In the genomic region with DNA sequence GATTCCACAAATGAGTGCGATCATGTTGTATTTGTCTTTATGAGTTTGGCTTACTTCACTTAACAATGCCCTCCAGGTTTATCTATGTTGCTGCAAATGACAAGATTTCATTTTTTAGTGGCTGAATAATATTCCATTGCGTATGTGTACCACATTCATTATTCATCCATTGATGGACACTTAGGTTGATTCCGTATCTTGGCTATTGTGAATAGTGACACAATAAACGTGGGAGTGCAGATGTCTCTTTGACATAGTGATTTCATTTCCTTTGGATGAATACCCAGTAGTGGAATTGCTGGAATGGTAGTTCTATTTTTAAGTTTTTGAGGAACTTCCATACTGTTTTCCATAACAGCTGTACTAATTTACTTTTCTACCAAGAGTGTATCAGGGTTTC, we compare ENCODE assay signal across 22 cellular contexts. TPM values are rescaled to one million over a fixed set of nuclear protein-coding genes. Genes with fewer than 3 reads are reported as not detected.
"Had no signal": no experiment of that assay in that cellular context is flagged by ENCODE, and none has a peak within 500 bp of the region (broad histone marks: within the 10 kb centered on the region; RNA-seq: fewer than 3 reads in every experiment).

No MANE protein-coding gene starts in this region.

- H3K4me3 ChIP-seq: hepatocyte, left ventricle myocardium inferior, psoas muscle, right atrium auricular region, thyroid gland, upper lobe of right lung had no signal

- ATAC-seq: activated CD4-positive, alpha-beta T cell treated with anti-CD3 and anti-CD28 coated beads for 36 hours; esophagus mucosa; natural killer cell; psoas muscle; stimulated activated naive CD8-positive, alpha-beta T cell treated with anti-CD3 and anti-CD28 coated beads, Interleukin-15, Interleukin-2, amounts not matched to agents 100 U/mL and 50 U/mL, for 24 hours; upper lobe of right lung had no signal

- DNase-seq: activated B cell treated with CpG ODN at 0.5 μM for 24 hours; activated CD4-positive, alpha-beta memory T cell treated with anti-CD3 and anti-CD28 coated beads for 36 hours; activated CD4-positive, alpha-beta T cell treated with anti-CD3 and anti-CD28 coated beads for 36 hours; activated naive CD4-positive, alpha-beta T cell treated with Interleukin-2 at 50 U/mL for 16 hours; activated naive CD8-positive, alpha-beta T cell treated with anti-CD3 and anti-CD28 coated beads for 36 hours; activated T-cell treated with anti-CD3 and anti-CD28 coated beads, Interleukin-2, amount 50 U/mL, for 48 hours; amniotic stem cell; central memory CD4-positive, alpha-beta T cell; dermis blood vessel endothelial cell; effector memory CD4-positive, alpha-beta T cell; immature natural killer cell; left ventricle myocardium inferior; natural killer cell; psoas muscle; stimulated activated CD4-positive, alpha-beta T cell treated with anti-CD3 and anti-CD28 coated beads, Interleukin-4, amount 100 ng/mL, for 24 hours; stimulated activated naive CD8-positive, alpha-beta T cell treated with anti-CD3 and anti-CD28 coated beads, Interleukin-15, Interleukin-2, amounts not matched to agents 100 U/mL and 50 U/mL, for 24 hours; substantia nigra; thyroid gland; upper lobe of right lung had no signal

RNA-seq across cellular contexts. Expression of gene AKAP6, which starts 23.5 kb away (rescaled TPM):
- polyA plus RNA-seq: immature natural killer cell had no signal
